10 cellular contexts compared by ENCODE assay signal in the genomic region with DNA sequence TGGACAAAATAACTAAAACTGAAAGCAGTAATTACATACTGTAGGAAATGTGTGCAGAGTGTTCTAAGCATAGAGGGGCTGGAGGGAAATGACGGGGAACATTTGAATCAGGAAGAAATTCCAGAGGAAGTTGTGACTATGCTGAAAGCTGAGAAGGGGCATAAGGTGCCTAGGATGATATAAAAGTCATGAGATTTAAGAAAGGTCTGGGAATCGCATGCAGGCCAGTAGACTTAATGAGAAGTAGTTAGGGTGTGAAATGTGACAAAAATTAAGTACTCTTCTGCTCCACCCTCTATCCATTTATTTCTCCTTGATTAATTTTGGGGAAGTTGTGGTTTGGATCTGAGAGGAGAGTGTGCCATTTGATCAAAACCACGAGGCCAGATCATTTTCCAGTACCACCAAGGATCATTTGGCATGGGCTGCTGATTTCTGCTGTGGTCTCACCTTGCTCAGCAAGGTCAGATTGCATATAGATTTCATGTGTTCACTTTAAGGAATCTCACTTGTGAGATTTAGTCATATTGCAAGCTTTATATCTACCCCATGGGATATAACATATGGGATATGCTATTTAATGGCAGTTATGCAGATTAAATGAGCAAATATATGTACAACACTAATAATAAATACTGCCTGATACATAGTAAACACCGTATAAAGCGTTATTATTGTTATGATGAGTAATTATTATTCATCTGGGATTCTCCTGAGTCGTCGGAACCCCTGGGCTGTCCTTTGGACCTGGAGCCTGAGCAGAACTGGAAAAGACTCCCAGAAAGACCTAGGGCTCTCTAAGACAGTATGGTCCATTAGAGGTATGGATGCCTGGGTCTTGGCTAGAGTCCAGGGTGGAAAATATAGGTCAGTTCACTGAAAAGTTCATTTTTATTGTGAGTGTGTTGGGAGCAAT.
DNase-seq lines count a peak whose midpoint lies in the region; ATAC-seq, FAIRE-seq and TF ChIP-seq lines count a peak whose summit lies in the region.
"Had no signal": no experiment of that assay in that cellular context is flagged by ENCODE, and none has a peak within 500 bp of the region (broad histone marks: within the 10 kb centered on the region; RNA-seq: fewer than 3 reads in every experiment).

No MANE protein-coding gene starts in this region.

- intact Hi-C loops in heart left ventricle (cut with DNase I) (no loop called here), left ventricle myocardium superior (cut with micrococcal nuclease) (no loop called here)

- FAIRE-seq in keratinocyte (lab: Jason Lieb, UNC): no peak
- FAIRE-seq: A204.1 had no signal

- 76 to 87% (median 83%) methylated on average over 7 of the region's 7 CpGs for WGBS in heart left ventricle, 4 donors

- H3K4me1 ChIP-seq in heart left ventricle (peaks cover 0 to 48% (median 4%) of the 10 kb centered on the region in 12 donors), keratinocyte (ENCODE audit: control insufficient read depth, extremely low read depth, insufficient read depth, low read length) (peaks cover 55% of the 10 kb centered on the region)

- H3K4me3 ChIP-seq in heart left ventricle (no peak overlapping the region), keratinocyte (ENCODE audit: control insufficient read depth in 2 of 3, extremely low read depth in 1 of 3, insufficient read depth in 2 of 3, low read depth in 1 of 3, low read length in 3 of 3) (peak overlapping the region in 1 of 3 experiments; percentile 13)
- H3K4me3 ChIP-seq: thoracic aorta had no signal

- TF ChIP-seq CTCF in heart left ventricle (IDR thresholded peaks at IDR 0.05) (no peak), keratinocyte (optimal IDR thresholded peaks at IDR 0.05 in 1 of 3, IDR thresholded peaks at IDR 0.05 in 1 of 3, conservative IDR thresholded peaks at IDR 0.05 in 1 of 3; ENCODE audit: extremely low read depth in 1 of 3, insufficient read depth in 2 of 3, low read length in 3 of 3) (no peak)

- peaks cover 47% of the 10 kb centered on the region for H3K79me2 ChIP-seq in keratinocyte (ENCODE audit: control insufficient read depth, insufficient read depth, low read length)

- dilution Hi-C loops in keratinocyte (cut with MboI; ENCODE audit: extremely low pct_ligation_motif_present, low sequenced_read_pairs): no loop called here

- peak overlapping the region; percentile 54 for H3K4me2 ChIP-seq in keratinocyte (ENCODE audit: control insufficient read depth, extremely low read depth, insufficient read depth, low read depth, low read length)

- H3K27ac ChIP-seq in heart left ventricle (peak overlapping the region in 2 of 12 donors; percentile 7 to 58), keratinocyte (ENCODE audit: control insufficient read depth, insufficient read depth, low read length) (peak overlapping the region; percentile 97)
- H3K27ac ChIP-seq: thoracic aorta had no signal

- H2AFZ ChIP-seq in keratinocyte (ENCODE audit: control insufficient read depth, low read length): no peak overlapping the region

- no peaks in the 10 kb centered on the region for H3K9me3 ChIP-seq in heart left ventricle
- H3K9me3 ChIP-seq in keratinocyte (ENCODE audit: control insufficient read depth, low read depth, low read length): no peaks in the 10 kb centered on the region
- H3K9me3 ChIP-seq: thoracic aorta had no signal

- no peaks in the 10 kb centered on the region for H3K36me3 ChIP-seq in heart left ventricle
- peaks cover 0 to 3% of the 10 kb centered on the region in 2 experiments for H3K36me3 ChIP-seq in keratinocyte (ENCODE audit: control insufficient read depth in 2 of 2, extremely low read depth in 1 of 2, insufficient read depth in 2 of 2, low read length in 2 of 2)
- H3K36me3 ChIP-seq: thoracic aorta had no signal

- H3K27me3 ChIP-seq in heart left ventricle (no peaks in the 10 kb centered on the region), keratinocyte (ENCODE audit: control insufficient read depth, extremely low read depth, insufficient read depth, low read length) (no peaks in the 10 kb centered on the region)

- ATAC-seq in heart left ventricle (peak; percentile 19 to 78 (median 30)), left ventricle myocardium superior (no peak), GM19395 (IDR thresholded peaks at IDR 0.05; ENCODE audit: unreplicated experiment) (no peak), GM18858 (IDR thresholded peaks at IDR 0.05; ENCODE audit: unreplicated experiment) (no peak)

- no peaks in the 10 kb centered on the region for H3K9me1 ChIP-seq in keratinocyte (ENCODE audit: control insufficient read depth, extremely low read depth, insufficient read depth, low read length)

- H3K9ac ChIP-seq in keratinocyte (ENCODE audit: control insufficient read depth, extremely low read depth, insufficient read depth, low read length): peak overlapping the region; percentile 66

- DNase-seq in heart left ventricle: no peak
- DNase-seq in left ventricle myocardium superior: no peak
- peak; percentile 19 for DNase-seq in astrocyte of the hippocampus (ENCODE audit: low read depth, low spot score)
- no peak for DNase-seq in keratinocyte (ENCODE audit: low read depth, low spot score)
- DNase-seq in AG20443 (ENCODE audit: low spot score): no peak
- DNase-seq in AG08396 (ENCODE audit: low spot score): no peak

- TF ChIP-seq POLR2A in heart left ventricle (IDR thresholded peaks at IDR 0.05): no peak

- H4K20me1 ChIP-seq in keratinocyte (ENCODE audit: control insufficient read depth, extremely low read depth, insufficient read depth, low read length): no peaks in the 10 kb centered on the region

Comparison
In these comparisons a context has a peak if more than half of its experiments do, and no peak if none do; other contexts are left out.
1. ATAC-seq: peak in heart left ventricle (4 of 4); none in left ventricle myocardium superior (single experiment), GM19395 (single experiment) and GM18858 (single experiment).